ENCODE assay signal across 43 cellular contexts in the genomic region with DNA sequence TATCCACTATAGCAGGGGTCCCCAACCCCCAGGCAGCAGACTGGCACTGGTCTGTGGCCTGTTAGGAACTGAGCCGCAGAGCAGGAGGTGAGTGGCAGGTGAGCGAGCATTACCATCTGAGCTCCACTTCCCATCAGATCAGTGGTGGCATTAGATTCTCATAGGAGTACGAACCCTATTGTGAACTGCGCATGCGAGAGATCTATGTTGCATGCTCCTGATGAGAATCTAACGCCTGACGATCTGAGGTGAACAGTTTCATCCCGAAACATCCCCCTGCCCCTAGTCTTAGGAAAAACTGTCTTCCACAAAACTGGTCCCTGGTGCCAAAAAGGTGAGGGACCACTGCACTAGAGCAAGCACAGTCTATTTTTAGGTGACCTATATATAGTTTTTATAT. TPM values are rescaled to one million over a fixed set of nuclear protein-coding genes. Genes with fewer than 3 reads are reported as not detected.
"Had no signal": no experiment of that assay in that cellular context is flagged by ENCODE, and none has a peak within 500 bp of the region (broad histone marks: within the 10 kb centered on the region; RNA-seq: fewer than 3 reads in every experiment).

No MANE protein-coding gene starts in this region.

- H3K27ac ChIP-seq: adrenal gland, ascending aorta, brain microvascular endothelial cell, breast epithelium, cardiac muscle cell had no signal

- FAIRE-seq: astrocyte, bronchial epithelial cell had no signal

- H3K4me1 Mint-ChIP-seq: activated naive CD4-positive, alpha-beta T cell treated with anti-CD3 and anti-CD28 coated beads, Interleukin-2, amount 10 ng/mL, durations not matched to agents 7 days and 5 days; activated naive CD4-positive, alpha-beta T cell treated with anti-CD3 and anti-CD28 coated beads, Interleukin-2, amount 50 U/mL, for 24 hours; activated naive CD8-positive, alpha-beta T cell treated with anti-CD3 and anti-CD28 coated beads for 36 hours; activated naive CD8-positive, alpha-beta T cell treated with anti-CD3 and anti-CD28 coated beads, Interleukin-2, amount 10 ng/mL, durations not matched to agents 7 days and 5 days; activated naive CD8-positive, alpha-beta T cell treated with anti-CD3 and anti-CD28 coated beads, Interleukin-2, amount 50 U/mL, for 24 hours; activated T-helper 17 cell treated with anti-CD3 and anti-CD28 coated beads, Interleukin-2, amount 50 U/mL, for 72 hours; brain; central memory CD8-positive, alpha-beta T cell had no signal

- H3K27me3 Mint-ChIP-seq: activated naive CD4-positive, alpha-beta T cell treated with anti-CD3 and anti-CD28 coated beads, Interleukin-2, amount 10 ng/mL, durations not matched to agents 7 days and 5 days; activated naive CD4-positive, alpha-beta T cell treated with anti-CD3 and anti-CD28 coated beads, Interleukin-2, amount 50 U/mL, for 24 hours; activated naive CD8-positive, alpha-beta T cell; activated naive CD8-positive, alpha-beta T cell treated with anti-CD3 and anti-CD28 coated beads for 36 hours; activated naive CD8-positive, alpha-beta T cell treated with anti-CD3 and anti-CD28 coated beads, Interleukin-2, amount 10 ng/mL, durations not matched to agents 7 days and 5 days; activated naive CD8-positive, alpha-beta T cell treated with anti-CD3 and anti-CD28 coated beads, Interleukin-2, amount 50 U/mL, for 24 hours; activated T-cell treated with anti-CD3 and anti-CD28 coated beads, Interleukin-2, amount 50 U/mL, for 24 hours; central memory CD8-positive, alpha-beta T cell had no signal

- H3K4me1 ChIP-seq: adrenal gland, ascending aorta, breast epithelium had no signal

- H3K9me3 ChIP-seq: adrenal gland, ascending aorta, body of pancreas, breast epithelium had no signal

- ATAC-seq: activated naive CD4-positive, alpha-beta T cell treated with anti-CD3 and anti-CD28 coated beads, Interleukin-2, amount 50 U/mL, for 72 hours; activated naive CD8-positive, alpha-beta T cell treated with anti-CD3 and anti-CD28 coated beads, Interleukin-2, amount 50 U/mL, for 24 hours; activated T-cell treated with anti-CD3 and anti-CD28 coated beads, Interleukin-2, amount 50 U/mL, for 4 hours; activated T-cell treated with anti-CD3 and anti-CD28 coated beads, Interleukin-2, amount 50 U/mL, for 72 hours; activated T-helper 17 cell treated with anti-CD3 and anti-CD28 coated beads, Interleukin-2, amount 50 U/mL, for 72 hours; body of pancreas had no signal

- H3K36me3 ChIP-seq: adrenal gland, ascending aorta, brain microvascular endothelial cell, breast epithelium, cardiac muscle cell had no signal

- H3K27me3 ChIP-seq: adrenal gland, ascending aorta, body of pancreas, brain microvascular endothelial cell, breast epithelium, cardiac muscle cell had no signal

- H3K36me3 Mint-ChIP-seq: activated naive CD4-positive, alpha-beta T cell treated with anti-CD3 and anti-CD28 coated beads, Interleukin-2, amount 10 ng/mL, durations not matched to agents 7 days and 5 days; activated naive CD4-positive, alpha-beta T cell treated with anti-CD3 and anti-CD28 coated beads, Interleukin-2, amount 50 U/mL, for 24 hours; activated naive CD4-positive, alpha-beta T cell treated with anti-CD3 and anti-CD28 coated beads, Interleukin-2, amount 50 U/mL, for 72 hours; activated naive CD8-positive, alpha-beta T cell; activated naive CD8-positive, alpha-beta T cell treated with anti-CD3 and anti-CD28 coated beads for 36 hours; activated naive CD8-positive, alpha-beta T cell treated with anti-CD3 and anti-CD28 coated beads, Interleukin-2, amount 10 ng/mL, durations not matched to agents 7 days and 5 days; brain had no signal

- H3K9me3 Mint-ChIP-seq: activated naive CD4-positive, alpha-beta T cell treated with anti-CD3 and anti-CD28 coated beads for 36 hours; activated naive CD4-positive, alpha-beta T cell treated with anti-CD3 and anti-CD28 coated beads, Interleukin-2, amount 10 ng/mL, durations not matched to agents 7 days and 5 days; activated naive CD4-positive, alpha-beta T cell treated with anti-CD3 and anti-CD28 coated beads, Interleukin-2, amount 50 U/mL, for 24 hours; activated naive CD4-positive, alpha-beta T cell treated with anti-CD3 and anti-CD28 coated beads, Interleukin-2, amount 50 U/mL, for 72 hours; activated naive CD8-positive, alpha-beta T cell treated with anti-CD3 and anti-CD28 coated beads for 36 hours; activated naive CD8-positive, alpha-beta T cell treated with anti-CD3 and anti-CD28 coated beads, Interleukin-2, amount 10 ng/mL, durations not matched to agents 7 days and 5 days; activated naive CD8-positive, alpha-beta T cell treated with anti-CD3 and anti-CD28 coated beads, Interleukin-2, amount 50 U/mL, for 24 hours; activated T-cell treated with anti-CD3 and anti-CD28 coated beads, Interleukin-2, amount 50 U/mL, for 24 hours; activated T-cell treated with anti-CD3 and anti-CD28 coated beads, Interleukin-2, amount 50 U/mL, for 4 hours; activated T-helper 1 cell treated with anti-CD3 and anti-CD28 coated beads, Interleukin-12 subunit alpha, Interleukin-12 subunit beta, Interleukin-2, Interleukin-4 antibody, amounts not matched to agents 30 ng/mL and 10 ng/mL and 1 ng/mL, durations not matched to agents 14 hours and 24 hours and 36 hours; activated T-helper 2 cell treated with anti-CD3 and anti-CD28 coated beads, Interferon-gamma antibody, Interleukin-2, Interleukin-4, amounts not matched to agents 10 μg/mL and 5 μg/mL and 100 μg/mL, durations not matched to agents 14 hours and 24 hours and 36 hours; brain had no signal

- H3K27ac Mint-ChIP-seq: activated naive CD4-positive, alpha-beta T cell treated with anti-CD3 and anti-CD28 coated beads for 36 hours; activated naive CD4-positive, alpha-beta T cell treated with anti-CD3 and anti-CD28 coated beads, Interleukin-2, amount 10 ng/mL, durations not matched to agents 7 days and 5 days; activated naive CD4-positive, alpha-beta T cell treated with anti-CD3 and anti-CD28 coated beads, Interleukin-2, amount 50 U/mL, for 24 hours; activated naive CD4-positive, alpha-beta T cell treated with anti-CD3 and anti-CD28 coated beads, Interleukin-2, amount 50 U/mL, for 72 hours; activated naive CD8-positive, alpha-beta T cell; activated naive CD8-positive, alpha-beta T cell treated with anti-CD3 and anti-CD28 coated beads for 36 hours; activated naive CD8-positive, alpha-beta T cell treated with anti-CD3 and anti-CD28 coated beads, Interleukin-2, amount 10 ng/mL, durations not matched to agents 7 days and 5 days; activated naive CD8-positive, alpha-beta T cell treated with anti-CD3 and anti-CD28 coated beads, Interleukin-2, amount 50 U/mL, for 24 hours; activated T-cell treated with anti-CD3 and anti-CD28 coated beads, Interleukin-2, amount 50 U/mL, for 24 hours; activated T-cell treated with anti-CD3 and anti-CD28 coated beads, Interleukin-2, amount 50 U/mL, for 72 hours; activated T-helper 1 cell treated with anti-CD3 and anti-CD28 coated beads, Interleukin-12 subunit alpha, Interleukin-12 subunit beta, Interleukin-2, Interleukin-4 antibody, amounts not matched to agents 30 ng/mL and 10 ng/mL and 1 ng/mL, durations not matched to agents 14 hours and 24 hours and 36 hours; activated T-helper 17 cell treated with anti-CD3 and anti-CD28 coated beads, Interleukin-2, amount 50 U/mL, for 72 hours; activated T-helper 2 cell treated with anti-CD3 and anti-CD28 coated beads, Interferon-gamma antibody, Interleukin-2, Interleukin-4, amounts not matched to agents 10 μg/mL and 5 μg/mL and 100 μg/mL, durations not matched to agents 14 hours and 24 hours and 36 hours; brain had no signal

- DNase-seq: activated effector memory CD4-positive, alpha-beta T cell treated with anti-CD3 and anti-CD28 coated beads, Interleukin-2, amount 50 U/mL, for 16 hours; activated effector memory CD4-positive, alpha-beta T cell treated with Interleukin-2 at 50 U/mL for 16 hours; activated gamma-delta T cell; activated gamma-delta T cell treated with Interleukin-2 at 50 U/mL for 16 hours; activated naive CD4-positive, alpha-beta T cell; activated naive CD4-positive, alpha-beta T cell treated with anti-CD3 and anti-CD28 coated beads for 36 hours; activated naive CD4-positive, alpha-beta T cell treated with anti-CD3 and anti-CD28 coated beads, Interleukin-2, amount 10 ng/mL, durations not matched to agents 7 days and 5 days; activated naive CD4-positive, alpha-beta T cell treated with anti-CD3 and anti-CD28 coated beads, Interleukin-2, amount 50 U/mL, for 16 hours; activated naive CD4-positive, alpha-beta T cell treated with Interleukin-2 at 50 U/mL for 16 hours; activated naive CD8-positive, alpha-beta T cell treated with anti-CD3 and anti-CD28 coated beads for 36 hours; activated naive CD8-positive, alpha-beta T cell treated with anti-CD3 and anti-CD28 coated beads, Interleukin-2, amount 10 ng/mL, durations not matched to agents 7 days and 5 days; activated naive CD8-positive, alpha-beta T cell treated with anti-CD3 and anti-CD28 coated beads, Interleukin-2, amount 50 U/mL, for 24 hours; activated T-cell treated with anti-CD3 and anti-CD28 coated beads, Interleukin-2, amount 50 U/mL, for 1 hour; activated T-cell treated with anti-CD3 and anti-CD28 coated beads, Interleukin-2, amount 50 U/mL, for 24 hours; activated T-cell treated with anti-CD3 and anti-CD28 coated beads, Interleukin-2, amount 50 U/mL, for 4 hours; activated T-cell treated with anti-CD3 and anti-CD28 coated beads, Interleukin-2, amount 50 U/mL, for 48 hours; activated T-cell treated with anti-CD3 and anti-CD28 coated beads, Interleukin-2, amount 50 U/mL, for 72 hours; adrenal gland; amniotic stem cell; amygdala; aorta; body of pancreas; brain microvascular endothelial cell; caudate nucleus; central memory CD4-positive, alpha-beta T cell; cerebellar nuclear complex had no signal

- H3K4me3 Mint-ChIP-seq: activated naive CD4-positive, alpha-beta T cell treated with anti-CD3 and anti-CD28 coated beads for 36 hours; activated naive CD4-positive, alpha-beta T cell treated with anti-CD3 and anti-CD28 coated beads, Interleukin-2, amount 10 ng/mL, durations not matched to agents 7 days and 5 days; activated naive CD4-positive, alpha-beta T cell treated with anti-CD3 and anti-CD28 coated beads, Interleukin-2, amount 50 U/mL, for 24 hours; activated naive CD8-positive, alpha-beta T cell; activated naive CD8-positive, alpha-beta T cell treated with anti-CD3 and anti-CD28 coated beads for 36 hours; activated naive CD8-positive, alpha-beta T cell treated with anti-CD3 and anti-CD28 coated beads, Interleukin-2, amount 10 ng/mL, durations not matched to agents 7 days and 5 days; activated naive CD8-positive, alpha-beta T cell treated with anti-CD3 and anti-CD28 coated beads, Interleukin-2, amount 50 U/mL, for 24 hours; activated T-cell treated with anti-CD3 and anti-CD28 coated beads, Interleukin-2, amount 50 U/mL, for 24 hours; activated T-cell treated with anti-CD3 and anti-CD28 coated beads, Interleukin-2, amount 50 U/mL, for 4 hours; activated T-cell treated with anti-CD3 and anti-CD28 coated beads, Interleukin-2, amount 50 U/mL, for 72 hours; activated T-helper 1 cell treated with anti-CD3 and anti-CD28 coated beads, Interleukin-12 subunit alpha, Interleukin-12 subunit beta, Interleukin-2, Interleukin-4 antibody, amounts not matched to agents 30 ng/mL and 10 ng/mL and 1 ng/mL, durations not matched to agents 14 hours and 24 hours and 36 hours; activated T-helper 17 cell treated with anti-CD3 and anti-CD28 coated beads, Interleukin-2, amount 50 U/mL, for 72 hours; brain; central memory CD8-positive, alpha-beta T cell had no signal

- H3K4me3 ChIP-seq: adrenal gland, ascending aorta, body of pancreas, breast epithelium, cardiac muscle cell had no signal

RNA-seq across cellular contexts. Expression of a gene that starts 23.6 kb away (rescaled TPM):
- total RNA-seq: activated naive CD4-positive, alpha-beta T cell treated with anti-CD3 and anti-CD28 coated beads for 36 hours; activated naive CD4-positive, alpha-beta T cell treated with anti-CD3 and anti-CD28 coated beads, Interleukin-2, amount 50 U/mL, for 72 hours; activated naive CD8-positive, alpha-beta T cell treated with anti-CD3 and anti-CD28 coated beads for 36 hours; activated naive CD8-positive, alpha-beta T cell treated with anti-CD3 and anti-CD28 coated beads, Interleukin-2, amount 10 ng/mL, durations not matched to agents 7 days and 5 days; activated T-cell treated with anti-CD3 and anti-CD28 coated beads, Interleukin-2, amount 50 U/mL, for 4 hours; activated T-cell treated with anti-CD3 and anti-CD28 coated beads, Interleukin-2, amount 50 U/mL, for 72 hours; activated T-helper 1 cell treated with anti-CD3 and anti-CD28 coated beads, Interleukin-12 subunit alpha, Interleukin-12 subunit beta, Interleukin-2, Interleukin-4 antibody, amounts not matched to agents 30 ng/mL and 10 ng/mL and 1 ng/mL, durations not matched to agents 14 hours and 24 hours and 36 hours; activated T-helper 17 cell treated with anti-CD3 and anti-CD28 coated beads, Interleukin-2, amount 50 U/mL, for 72 hours; activated T-helper 2 cell treated with anti-CD3 and anti-CD28 coated beads, Interferon-gamma antibody, Interleukin-2, Interleukin-4, amounts not matched to agents 10 μg/mL and 5 μg/mL and 100 μg/mL, durations not matched to agents 14 hours and 24 hours and 36 hours; adrenal gland; aorta; ascending aorta; astrocyte; body of pancreas; breast epithelium; bronchial epithelial cell; cardiac muscle cell; cardiac septum; cerebellum; chondrocyte had no signal
- polyA plus RNA-seq: adipose tissue, adrenal gland, aorta had no signal
